In the genomic region with DNA sequence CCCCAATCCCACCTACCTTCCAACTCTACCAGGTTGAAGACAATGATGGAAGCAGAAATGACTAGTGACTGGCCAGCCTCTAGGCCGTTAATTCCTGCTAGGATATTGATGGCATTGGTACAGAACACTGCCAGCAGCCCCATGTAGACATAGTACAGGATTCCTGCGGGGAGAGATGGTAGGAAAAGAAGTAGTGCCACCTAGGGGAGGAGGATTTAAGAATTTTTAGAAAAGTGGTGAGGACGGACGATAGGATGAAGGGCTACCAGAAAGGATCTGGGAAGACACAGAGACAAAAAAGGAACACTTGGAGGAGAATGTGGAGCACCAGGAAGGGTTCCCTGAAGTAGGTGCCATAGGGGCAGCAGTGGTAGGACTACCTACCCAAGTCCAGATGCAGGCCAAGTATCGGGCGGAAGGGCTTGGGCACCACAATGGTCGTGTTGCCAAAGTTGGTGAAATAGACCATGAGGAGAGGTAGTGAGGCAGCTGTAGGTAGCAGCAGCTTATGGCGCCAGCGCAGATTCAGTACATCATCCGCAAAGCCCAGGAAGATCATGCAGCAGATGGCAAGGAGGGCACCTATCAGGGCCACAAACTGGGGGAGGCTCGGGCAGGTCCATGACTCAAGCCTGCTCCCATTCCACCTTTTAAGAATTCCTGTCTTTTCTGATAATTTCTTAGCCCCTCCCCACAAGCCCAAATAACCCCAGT, we compare ENCODE assay signal across 8 cellular contexts. TPM values are rescaled to one million over a fixed set of nuclear protein-coding genes. Genes with fewer than 3 reads are reported as not detected.
A peak's percentile ranks its signal among the peaks of the same experiment; 100 is the strongest.
DNase-seq lines count a peak whose midpoint lies in the region; ATAC-seq lines count a peak whose summit lies in the region.

No MANE protein-coding gene starts in this region.

- peak; percentile 68 for DNase-seq in activated CD4-positive, alpha-beta T cell treated with anti-CD3 and anti-CD28 coated beads, Interleukin-2, amount 10 ng/mL, durations not matched to agents 24 days and 14 days
- no peak for DNase-seq in activated CD4-positive, alpha-beta T cell treated with anti-CD3 and anti-CD28 coated beads, Interleukin-2, amount 50 U/mL, for 1 hour
- DNase-seq in MG63 = peak; percentile 34
- no peak for DNase-seq in immature natural killer cell
- DNase-seq in stimulated activated CD4-positive, alpha-beta T cell treated with anti-CD3 and anti-CD28 coated beads, Interleukin-4, amount 100 ng/mL, for 24 hours = no peak

- H3K9me3 ChIP-seq in MG63 (no peaks in the 10 kb centered on the region), thymus (ENCODE audit: control insufficient read depth) (no peaks in the 10 kb centered on the region)

- peaks cover 14% of the 10 kb centered on the region for H3K4me1 ChIP-seq in thymus (ENCODE audit: control insufficient read depth, insufficient read depth, low read length)

- H3K27me3 Mint-ChIP-seq in activated CD4-positive, alpha-beta T cell treated with anti-CD3 and anti-CD28 coated beads, Interleukin-2, amount 10 ng/mL, durations not matched to agents 24 days and 14 days = peaks cover under 1% of the 10 kb centered on the region
- H3K27me3 Mint-ChIP-seq in activated T-helper 17 cell treated with anti-CD3 and anti-CD28 coated beads, Interleukin-2, amount 50 U/mL, for 72 hours = no peaks in the 10 kb centered on the region
- H3K27me3 Mint-ChIP-seq in immature natural killer cell (ENCODE audit: low read depth in 3 of 3) = peaks cover 4 to 7% (median 6%) of the 10 kb centered on the region in 3 donors

- peak overlapping the region; percentile 92 for H3K4me3 Mint-ChIP-seq in activated CD4-positive, alpha-beta T cell treated with anti-CD3 and anti-CD28 coated beads, Interleukin-2, amount 10 ng/mL, durations not matched to agents 24 days and 14 days
- H3K4me3 Mint-ChIP-seq in activated T-helper 17 cell treated with anti-CD3 and anti-CD28 coated beads, Interleukin-2, amount 50 U/mL, for 72 hours = peak overlapping the region; percentile 84
- H3K4me3 Mint-ChIP-seq in immature natural killer cell = peak overlapping the region; percentile 93 to 96 (median 94)

- no peaks in the 10 kb centered on the region for H3K9me3 Mint-ChIP-seq in activated CD4-positive, alpha-beta T cell treated with anti-CD3 and anti-CD28 coated beads, Interleukin-2, amount 10 ng/mL, durations not matched to agents 24 days and 14 days
- H3K9me3 Mint-ChIP-seq in activated T-helper 17 cell treated with anti-CD3 and anti-CD28 coated beads, Interleukin-2, amount 50 U/mL, for 72 hours = no peaks in the 10 kb centered on the region
- peaks cover 0 to under 1% (median 0%) of the 10 kb centered on the region in 6 donors for H3K9me3 Mint-ChIP-seq in immature natural killer cell

- H3K36me3 ChIP-seq in MG63 = peaks cover 35% of the 10 kb centered on the region
- H3K36me3 ChIP-seq in thymus (ENCODE audit: control insufficient read depth, insufficient read depth) = peaks cover 8% of the 10 kb centered on the region

- ATAC-seq in activated T-helper 17 cell treated with anti-CD3 and anti-CD28 coated beads, Interleukin-2, amount 50 U/mL, for 72 hours (replicated peaks) = no peak
- no peak for ATAC-seq in HG03432 (IDR thresholded peaks at IDR 0.05; ENCODE audit: unreplicated experiment)

- peak overlapping the region; percentile 99 for H3K27ac Mint-ChIP-seq in activated CD4-positive, alpha-beta T cell treated with anti-CD3 and anti-CD28 coated beads, Interleukin-2, amount 10 ng/mL, durations not matched to agents 24 days and 14 days
- H3K27ac Mint-ChIP-seq in activated T-helper 17 cell treated with anti-CD3 and anti-CD28 coated beads, Interleukin-2, amount 50 U/mL, for 72 hours = peak overlapping the region; percentile 96
- peak overlapping the region; percentile 67 to 99 (median 82) for H3K27ac Mint-ChIP-seq in immature natural killer cell

- peaks cover 46% of the 10 kb centered on the region for H3K4me1 Mint-ChIP-seq in activated CD4-positive, alpha-beta T cell treated with anti-CD3 and anti-CD28 coated beads, Interleukin-2, amount 10 ng/mL, durations not matched to agents 24 days and 14 days
- H3K4me1 Mint-ChIP-seq in activated T-helper 17 cell treated with anti-CD3 and anti-CD28 coated beads, Interleukin-2, amount 50 U/mL, for 72 hours = peaks cover 22% of the 10 kb centered on the region
- H3K4me1 Mint-ChIP-seq in immature natural killer cell = peaks cover 47 to 52% of the 10 kb centered on the region in 2 donors

- H3K27me3 ChIP-seq in MG63 (no peaks in the 10 kb centered on the region), thymus (ENCODE audit: control insufficient read depth, insufficient read depth) (no peaks in the 10 kb centered on the region)

- H3K4me3 ChIP-seq in MG63 (peak overlapping the region; percentile 97), thymus (ENCODE audit: low read length) (peak overlapping the region; percentile 58)

- H3K27ac ChIP-seq in thymus (ENCODE audit: low read depth) = no peak overlapping the region

- intact Hi-C loops in activated CD4-positive, alpha-beta T cell treated with anti-CD3 and anti-CD28 coated beads, Interleukin-2, amount 10 ng/mL, durations not matched to agents 24 days and 14 days (cut with micrococcal nuclease) = loop anchor here (2.0 to 5.0 kb wide), 4 partner anchors 16 to 222 kb away; partner anchors contain the start of genes BCL9L and HMBS

- peaks cover 45% of the 10 kb centered on the region for H3K36me3 Mint-ChIP-seq in activated CD4-positive, alpha-beta T cell treated with anti-CD3 and anti-CD28 coated beads, Interleukin-2, amount 10 ng/mL, durations not matched to agents 24 days and 14 days (ENCODE audit: low read depth)
- peaks cover 48% of the 10 kb centered on the region for H3K36me3 Mint-ChIP-seq in activated T-helper 17 cell treated with anti-CD3 and anti-CD28 coated beads, Interleukin-2, amount 50 U/mL, for 72 hours (ENCODE audit: low read depth)
- H3K36me3 Mint-ChIP-seq in immature natural killer cell = peaks cover 11 to 24% (median 12%) of the 10 kb centered on the region in 3 donors

- WGBS in thymus = 67% methylated on average over 11 of the region's 11 CpGs

RNA-seq across cellular contexts. Expression of gene DPAGT1, which starts 1.2 kb away (rescaled TPM):
- 76.1 and 79.4 TPM in 2 replicates for total RNA-seq in activated CD4-positive, alpha-beta T cell treated with anti-CD3 and anti-CD28 coated beads, Interleukin-2, amount 10 ng/mL, durations not matched to agents 24 days and 14 days
- total RNA-seq in MG63 (2014; rRNA removed; shearing (Covaris generic); ENCODE audit: low replicate concordance) = 7.9 and 18.4 TPM in 2 replicates
- total RNA-seq in activated T-helper 17 cell treated with anti-CD3 and anti-CD28 coated beads, Interleukin-2, amount 50 U/mL, for 72 hours = 10 to 100 TPM; 57.6 to 85.7 TPM
- polyA plus RNA-seq in immature natural killer cell (10 to 100 TPM; 23.7 to 47.4 (median 44.5) TPM), thymus (22.4 TPM)

RNA-seq across cellular contexts. Expression of gene C2CD2L, which starts 6.7 kb away (rescaled TPM):
- 31.5 and 33.5 TPM in 2 replicates for total RNA-seq in activated CD4-positive, alpha-beta T cell treated with anti-CD3 and anti-CD28 coated beads, Interleukin-2, amount 10 ng/mL, durations not matched to agents 24 days and 14 days
- total RNA-seq in MG63 (2014; rRNA removed; shearing (Covaris generic); ENCODE audit: low replicate concordance) = 2.9 and 5.1 TPM in 2 replicates
- 10 to 100 TPM; 16.5 to 26.4 TPM for total RNA-seq in activated T-helper 17 cell treated with anti-CD3 and anti-CD28 coated beads, Interleukin-2, amount 50 U/mL, for 72 hours
- polyA plus RNA-seq in immature natural killer cell = 1 to 10 TPM; 1.0 to 7.7 (median 2.6) TPM
- 11.1 TPM for polyA plus RNA-seq in thymus

RNA-seq across cellular contexts. Expression of gene HMBS, which starts 15.7 kb away (rescaled TPM):
- 60.9 and 62.8 TPM in 2 replicates for total RNA-seq in activated CD4-positive, alpha-beta T cell treated with anti-CD3 and anti-CD28 coated beads, Interleukin-2, amount 10 ng/mL, durations not matched to agents 24 days and 14 days
- 35.5 and 54.7 TPM in 2 replicates for total RNA-seq in MG63 (2014; rRNA removed; shearing (Covaris generic); ENCODE audit: low replicate concordance)
- total RNA-seq in activated T-helper 17 cell treated with anti-CD3 and anti-CD28 coated beads, Interleukin-2, amount 50 U/mL, for 72 hours = 10 to 100 TPM; 15.7 to 26.3 TPM
- 10 to 100 TPM in 2 of 3 donors, 1 to 10 TPM in 1; 7.6 to 19.0 (median 11.9) TPM for polyA plus RNA-seq in immature natural killer cell
- 15.5 TPM for polyA plus RNA-seq in thymus

RNA-seq across cellular contexts. Expression of gene HINFP, which starts 21.0 kb away (rescaled TPM):
- 34.9 and 41.4 TPM in 2 replicates for total RNA-seq in activated CD4-positive, alpha-beta T cell treated with anti-CD3 and anti-CD28 coated beads, Interleukin-2, amount 10 ng/mL, durations not matched to agents 24 days and 14 days
- 8.3 and 27.5 TPM in 2 replicates for total RNA-seq in MG63 (2014; rRNA removed; shearing (Covaris generic); ENCODE audit: low replicate concordance)
- total RNA-seq in activated T-helper 17 cell treated with anti-CD3 and anti-CD28 coated beads, Interleukin-2, amount 50 U/mL, for 72 hours = 10 to 100 TPM; 41.6 to 47.5 TPM
- polyA plus RNA-seq in immature natural killer cell (10 to 100 TPM in 2 of 3 donors, 1 to 10 TPM in 1; 9.2 to 18.6 (median 11.0) TPM), thymus (24.0 TPM)

RNA-seq across cellular contexts. Expression of gene VPS11, which starts 32.8 kb away (rescaled TPM):
- 20.2 and 20.9 TPM in 2 replicates for total RNA-seq in activated CD4-positive, alpha-beta T cell treated with anti-CD3 and anti-CD28 coated beads, Interleukin-2, amount 10 ng/mL, durations not matched to agents 24 days and 14 days
- total RNA-seq in MG63 (2014; rRNA removed; shearing (Covaris generic); ENCODE audit: low replicate concordance) = 9.1 and 14.2 TPM in 2 replicates
- total RNA-seq in activated T-helper 17 cell treated with anti-CD3 and anti-CD28 coated beads, Interleukin-2, amount 50 U/mL, for 72 hours = 10 to 100 TPM; 31.7 to 33.7 TPM
- polyA plus RNA-seq in immature natural killer cell = 10 to 100 TPM; 33.0 to 58.8 (median 49.3) TPM
- 51.4 TPM for polyA plus RNA-seq in thymus

Comparison
In these comparisons a context has a peak if more than half of its experiments do, and no peak if none do; other contexts are left out.
1. DNase-seq: peak in activated CD4-positive, alpha-beta T cell treated with anti-CD3 and anti-CD28 coated beads, Interleukin-2, amount 10 ng/mL, durations not matched to agents 24 days and 14 days (single experiment) and MG63 (single experiment); none in activated CD4-positive, alpha-beta T cell treated with anti-CD3 and anti-CD28 coated beads, Interleukin-2, amount 50 U/mL, for 1 hour (single experiment), immature natural killer cell (0 of 3) and stimulated activated CD4-positive, alpha-beta T cell treated with anti-CD3 and anti-CD28 coated beads, Interleukin-4, amount 100 ng/mL, for 24 hours (single experiment).
2. Peak in every context shown above with its lines, with median percentiles within 50 percentile points of each other: H3K27ac Mint-ChIP-seq and H3K4me3 Mint-ChIP-seq.